Comparison of ENCODE assay signal across 30 cellular contexts in the genomic region with DNA sequence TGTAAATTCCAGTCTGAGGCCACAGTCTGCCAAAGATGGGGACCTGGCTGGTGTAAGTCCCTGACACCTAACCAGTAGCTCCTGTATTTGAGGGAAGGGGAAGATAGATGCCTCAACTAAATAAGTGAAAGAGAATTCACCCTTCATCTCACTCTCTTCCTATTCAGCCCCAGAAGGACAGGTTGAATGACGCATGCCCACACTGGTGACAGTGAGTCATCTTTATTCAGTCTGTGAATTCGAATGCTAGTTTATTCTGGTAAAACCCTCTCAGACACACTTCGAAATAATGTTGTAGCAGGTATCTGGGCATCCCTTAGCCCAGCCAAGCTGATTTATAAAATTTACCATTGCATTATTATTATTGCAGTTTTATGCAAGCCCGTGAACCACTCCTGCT.
"Had no signal": no experiment of that assay in that cellular context is flagged by ENCODE, and none has a peak within 500 bp of the region (broad histone marks: within the 10 kb centered on the region; RNA-seq: fewer than 3 reads in every experiment).

No MANE protein-coding gene starts in this region.

- H3K4me1 Mint-ChIP-seq: activated B cell treated with CpG ODN at 0.5 μM for 24 hours; central memory CD8-positive, alpha-beta T cell; memory B cell; stimulated activated memory B cell treated with anti-CD40 and anti-IgM and Interleukin-4, amounts not matched to agents 10 μg/mL and 1 μg/mL and 100 μg/mL, for 72 hours had no signal

- H3K36me3 ChIP-seq: adrenal gland, ascending aorta, brain microvascular endothelial cell, esophagus muscularis mucosa, gastrocnemius medialis, heart left ventricle, stomach had no signal

- H3K9me3 Mint-ChIP-seq: activated B cell treated with CpG ODN at 0.5 μM for 24 hours; effector memory CD8-positive, alpha-beta T cell; stimulated activated memory B cell treated with anti-CD40 and anti-IgM and Interleukin-4, amounts not matched to agents 10 μg/mL and 1 μg/mL and 100 μg/mL, for 72 hours had no signal

- H3K27ac Mint-ChIP-seq: activated B cell treated with CpG ODN at 0.5 μM for 24 hours; activated naive CD8-positive, alpha-beta T cell; activated T-helper 2 cell treated with anti-CD3 and anti-CD28 coated beads, Interferon-gamma antibody, Interleukin-2, Interleukin-4, amounts not matched to agents 10 μg/mL and 5 μg/mL and 100 μg/mL, durations not matched to agents 14 hours and 24 hours and 36 hours; effector memory CD8-positive, alpha-beta T cell; memory B cell; stimulated activated memory B cell treated with anti-CD40 and anti-IgM and Interleukin-4, amounts not matched to agents 10 μg/mL and 1 μg/mL and 100 μg/mL, for 72 hours; T-helper 1 cell treated with Interleukin-12 subunit alpha and Interleukin-12 subunit beta and Interleukin-4 antibody, amounts not matched to agents 30 μg/mL and 1 μg/mL, for 36 hours; type B pancreatic cell had no signal

- DNase-seq: activated B cell treated with CpG ODN at 0.5 μM for 24 hours; activated CD4-positive, alpha-beta T cell treated with anti-CD3 and anti-CD28 coated beads for 4 hours; activated CD4-positive, alpha-beta T cell treated with anti-CD3 and anti-CD28 coated beads, Interleukin-2, amount 50 U/mL, for 48 hours; activated CD8-positive, alpha-beta memory T cell treated with anti-CD3 and anti-CD28 coated beads, Interleukin-2, amount 50 U/mL, for 48 hours; activated naive CD4-positive, alpha-beta T cell; activated T-cell treated with anti-CD3 and anti-CD28 coated beads, Interleukin-2, amount 50 U/mL, for 4 hours; adrenal gland; brain microvascular endothelial cell; dorsolateral prefrontal cortex; effector memory CD8-positive, alpha-beta T cell; gastrocnemius medialis; heart left ventricle; islet precursor cell; left colon; mucosa of descending colon; posterior cingulate gyrus; small intestine; stimulated activated CD4-positive, alpha-beta T cell treated with anti-CD3 and anti-CD28 coated beads, Interleukin-15, amount 100 ng/mL, for 24 hours; stomach; T1000 had no signal

- H3K27me3 ChIP-seq: adrenal gland, ascending aorta, brain microvascular endothelial cell, dorsolateral prefrontal cortex, esophagus muscularis mucosa, gastrocnemius medialis, heart left ventricle, stomach had no signal

- H3K36me3 Mint-ChIP-seq: activated naive CD8-positive, alpha-beta T cell; memory B cell; stimulated activated memory B cell treated with anti-CD40 and anti-IgM and Interleukin-4, amounts not matched to agents 10 μg/mL and 1 μg/mL and 100 μg/mL, for 72 hours; type B pancreatic cell had no signal

- H3K27me3 Mint-ChIP-seq: activated B cell treated with CpG ODN at 0.5 μM for 24 hours; activated naive CD8-positive, alpha-beta T cell; central memory CD8-positive, alpha-beta T cell; effector memory CD8-positive, alpha-beta T cell; memory B cell; stimulated activated memory B cell treated with anti-CD40 and anti-IgM and Interleukin-4, amounts not matched to agents 10 μg/mL and 1 μg/mL and 100 μg/mL, for 72 hours; type B pancreatic cell had no signal

- H3K9me3 ChIP-seq: adrenal gland, ascending aorta, esophagus muscularis mucosa, gastrocnemius medialis, heart left ventricle, mucosa of descending colon, stomach had no signal

- H3K4me3 ChIP-seq: adrenal gland, ascending aorta, dorsolateral prefrontal cortex, esophagus muscularis mucosa, gastrocnemius medialis, heart left ventricle, mucosa of descending colon, stomach had no signal

- ATAC-seq: activated T-cell treated with anti-CD3 and anti-CD28 coated beads, Interleukin-2, amount 50 U/mL, for 4 hours; effector memory CD8-positive, alpha-beta T cell; gastrocnemius medialis; heart left ventricle; left colon; mucosa of descending colon; sciatic nerve; stimulated activated memory B cell treated with anti-CD40 and anti-IgM and Interleukin-4, amounts not matched to agents 10 μg/mL and 1 μg/mL and 100 μg/mL, for 72 hours had no signal

- H3K4me3 Mint-ChIP-seq: activated B cell treated with CpG ODN at 0.5 μM for 24 hours; activated naive CD8-positive, alpha-beta T cell; activated T-cell treated with anti-CD3 and anti-CD28 coated beads, Interleukin-2, amount 50 U/mL, for 4 hours; central memory CD8-positive, alpha-beta T cell; effector memory CD8-positive, alpha-beta T cell; memory B cell; stimulated activated memory B cell treated with anti-CD40 and anti-IgM and Interleukin-4, amounts not matched to agents 10 μg/mL and 1 μg/mL and 100 μg/mL, for 72 hours; T-helper 1 cell treated with Interleukin-12 subunit alpha and Interleukin-12 subunit beta and Interleukin-4 antibody, amounts not matched to agents 30 μg/mL and 1 μg/mL, for 36 hours; type B pancreatic cell had no signal

- H3K4me1 ChIP-seq: adrenal gland, ascending aorta, esophagus muscularis mucosa, gastrocnemius medialis, heart left ventricle, stomach had no signal

- H3K27ac ChIP-seq: adrenal gland, ascending aorta, brain microvascular endothelial cell, dorsolateral prefrontal cortex, esophagus muscularis mucosa, gastrocnemius medialis, heart left ventricle, stomach had no signal
